ENCODE assay signal across 15 cellular contexts in genomic region chrX:11429543-11430085, GRCh38.
DNase-seq lines count a peak whose midpoint lies in the region; ATAC-seq and TF ChIP-seq lines count a peak whose summit lies in the region.
"Had no signal": no experiment of that assay in that cellular context is flagged by ENCODE, and none has a peak within 500 bp of the region (broad histone marks: within the 10 kb centered on the region; RNA-seq: fewer than 3 reads in every experiment).

No MANE protein-coding gene starts in this region.

- no peaks in the 10 kb centered on the region for H4K20me1 ChIP-seq in KMS-11 (ENCODE audit: insufficient read depth)

- H3K27ac Mint-ChIP-seq in type B pancreatic cell = no peak overlapping the region

- peak overlapping the region; percentile 23 for H3K4me2 ChIP-seq in KMS-11

- WGBS in lower leg skin, 2 donors = 44 to 76% methylated on average over 3 of the region's 3 CpGs

- no peak overlapping the region for H3K9ac ChIP-seq in KMS-11

- TF ChIP-seq CTCF in KMS-11 (conservative IDR thresholded peaks at IDR 0.05; ENCODE audit: low read depth, low read length) = no peak
- TF ChIP-seq CTCF in epithelial cell of esophagus (IDR thresholded peaks at IDR 0.05; ENCODE audit: insufficient read depth, low read depth, low read length, missing control alignments) = no peak
- TF ChIP-seq CTCF in type B pancreatic cell (conservative IDR thresholded peaks at IDR 0.05) = no peak
- TF ChIP-seq CTCF in lower leg skin (IDR thresholded peaks at IDR 0.05) = no peak

- H3K27me3 Mint-ChIP-seq in type B pancreatic cell = peaks cover 6% of the 10 kb centered on the region

- no peaks in the 10 kb centered on the region for H3K36me3 Mint-ChIP-seq in type B pancreatic cell

- no peaks in the 10 kb centered on the region for H3K9me3 Mint-ChIP-seq in type B pancreatic cell

- TF ChIP-seq POLR2A in lower leg skin (IDR thresholded peaks at IDR 0.05) = no peak

- H3K4me3 Mint-ChIP-seq in type B pancreatic cell = peak overlapping the region; percentile 45

- intact Hi-C loops in lower leg skin (cut with DNase I; ENCODE audit: low total_unique reads) = no loop called here

- H2AFZ ChIP-seq in KMS-11 (ENCODE audit: low read depth) = no peak overlapping the region

- H3K36me3 ChIP-seq in KMS-11 (ENCODE audit: insufficient read depth) = no peaks in the 10 kb centered on the region

- no peak overlapping the region for H3K27ac ChIP-seq in KMS-11

- H3K79me2 ChIP-seq in KMS-11 (ENCODE audit: insufficient read depth, low read depth) = peaks cover 23% of the 10 kb centered on the region

- peaks cover 53% of the 10 kb centered on the region for H3K4me1 ChIP-seq in KMS-11 (ENCODE audit: low read depth, poor library complexity, severe bottlenecking)
- H3K4me1 ChIP-seq: Caco-2 had no signal

- H3K27me3 ChIP-seq in KMS-11 (ENCODE audit: insufficient read depth, low read depth) = no peaks in the 10 kb centered on the region

- H3K4me1 Mint-ChIP-seq in type B pancreatic cell (ENCODE audit: unreplicated experiment) = no peaks in the 10 kb centered on the region

- DNase-seq in NCI-H82 (lab: John Stamatoyannopoulos, UW) = peak; percentile 13
- no peak for DNase-seq in NCI-H82 treated with DMSO at 0.1 percent for 48 hours (lab: John Stamatoyannopoulos, UW; ENCODE audit: unreplicated experiment)
- DNase-seq in epithelial cell of esophagus (ENCODE audit: low read depth) = peak; percentile 19
- no peak for DNase-seq in type B pancreatic cell (ENCODE audit: extremely low spot score, unreplicated experiment)
- DNase-seq in COR-L47 (lab: John Stamatoyannopoulos, UW) = no peak
- no peak for DNase-seq in lower leg skin (ENCODE audit: low spot score in 2 of 2)
- DNase-seq: C1 segment of cervical spinal cord, Caco-2, DMS79, Karpas-422, NCI-H1417 treated with DMSO at 0.1 percent for 48 hours, NCI-H2029, NCI-H2171 treated with DMSO at 0.1 percent for 48 hours had no signal

- H3K4me3 ChIP-seq in KMS-11 (IDR thresholded peaks at IDR 0.05; ENCODE audit: insufficient read depth, low read depth, low read length) (no peak overlapping the region), epithelial cell of esophagus (ENCODE audit: low read length) (no peak overlapping the region), lower leg skin (ENCODE audit: low read depth, poor library complexity, severe bottlenecking) (no peak overlapping the region)

- no peak for ATAC-seq in HG02970 (IDR thresholded peaks at IDR 0.05; ENCODE audit: low FRiP score, unreplicated experiment)

Comparison
In these comparisons a context has a peak if more than half of its experiments do, and no peak if none do; other contexts are left out.
1. DNase-seq: peak in NCI-H82 (single experiment) and epithelial cell of esophagus (single experiment); none in NCI-H82 treated with DMSO at 0.1 percent for 48 hours (single experiment), type B pancreatic cell (single experiment), COR-L47 (single experiment) and lower leg skin (0 of 2).